20 cellular contexts compared by ENCODE assay signal in genomic region chr5:141260458-141261237, GRCh38. TPM values are rescaled to one million over a fixed set of nuclear protein-coding genes. Genes with fewer than 3 reads are reported as not detected.
DNase-seq lines count a peak whose midpoint lies in the region; ATAC-seq, FAIRE-seq and TF ChIP-seq lines count a peak whose summit lies in the region.
"Had no signal": no experiment of that assay in that cellular context is flagged by ENCODE, and none has a peak within 500 bp of the region (broad histone marks: within the 10 kb centered on the region; RNA-seq: fewer than 3 reads in every experiment).

No MANE protein-coding gene starts in this region.

- in situ Hi-C loops in GM12878 (cut with MboI), result no loop called here

- TF ChIP-seq RAD21 in GM12878 (IDR thresholded peaks at IDR 0.05; ENCODE audit: insufficient read depth, low read depth, low read length), result no peak

- peak; percentile 31 for DNase-seq in ELR (ENCODE audit: low read depth)
- DNase-seq in Kasumi-1 (lab: John Stamatoyannopoulos, UW), result peak; percentile 9 to 15
- no peak for DNase-seq in GM12878 (ENCODE audit: low read depth, low spot score)
- DNase-seq in lung microvascular endothelial cell (ENCODE audit: low read depth in 2 of 2), result peak; percentile 14
- no peak for DNase-seq in HEK293T (ENCODE audit: extremely low spot score)
- no peak for DNase-seq in upper lobe of right lung
- DNase-seq in amygdala (lab: John Stamatoyannopoulos, UW), result no peak
- no peak for DNase-seq in stomach
- DNase-seq: activated gamma-delta T cell treated with Interleukin-2 at 50 U/mL for 16 hours, DMS79, NCI-H1694 treated with DMSO at 0.1 percent for 48 hours, NCI-H82, pancreas, T-helper 17 cell had no signal

- intact Hi-C loops in GM12878 (cut with micrococcal nuclease; ENCODE audit: unreplicated experiment) (no loop called here), upper lobe of right lung (cut with DNase I) (no loop called here), stomach (cut with DNase I; ENCODE audit: low total_unique reads) (no loop called here)

- CTCF ChIA-PET in GM12878 (lab: Yijun Ruan, JAX) (interaction anchor here (1.7 kb wide), 1 partner anchor 59 kb away, joined by 5 read pairs; the partner anchor contains the start of gene TAF7), HEK293T (lab: Yijun Ruan, JAX) (no interaction called here)

- H3K4me3 ChIP-seq in GM12878 (no peak overlapping the region), upper lobe of right lung (no peak overlapping the region), stomach (no peak overlapping the region)
- H3K4me3 ChIP-seq: BLaER1, pancreas had no signal

- no peaks in the 10 kb centered on the region for H3K36me3 ChIP-seq in GM12878 (ENCODE audit: control insufficient read depth in 2 of 2, insufficient read depth in 2 of 2, low read length in 1 of 2)
- no peaks in the 10 kb centered on the region for H3K36me3 ChIP-seq in upper lobe of right lung
- H3K36me3 ChIP-seq in stomach, result peaks cover 0 to 52% (median 4%) of the 10 kb centered on the region in 4 donors
- H3K36me3 ChIP-seq: BLaER1, pancreas had no signal

- SMC1A ChIA-PET in GM12878 (lab: Charles Lee; ENCODE audit: uncharacterized antibody, unreplicated experiment), result interaction anchor here (1.0 kb wide), 1 partner anchor 13 kb away, joined by 3 read pairs; no protein-coding TSS in a partner anchor

- no peak overlapping the region for H3K4me2 ChIP-seq in GM12878 (ENCODE audit: control insufficient read depth, insufficient read depth)
- H3K4me2 ChIP-seq: BLaER1 had no signal

- TF ChIP-seq CTCF in GM12878 (IDR thresholded peaks at IDR 0.05 in 2 of 3, conservative IDR thresholded peaks at IDR 0.05 in 1 of 3; ENCODE audit: control insufficient read depth in 2 of 3, extremely low read depth in 1 of 3, insufficient read depth in 1 of 3, low read depth in 3 of 3, low read length in 3 of 3), result no peak
- TF ChIP-seq CTCF in upper lobe of right lung (IDR thresholded peaks at IDR 0.05), result no peak
- no peak for TF ChIP-seq CTCF in stomach (IDR thresholded peaks at IDR 0.05)

- H3K27ac ChIP-seq in GM12878 (ENCODE audit: control insufficient read depth, insufficient read depth) (no peak overlapping the region), upper lobe of right lung (no peak overlapping the region), stomach (no peak overlapping the region)
- H3K27ac ChIP-seq: BLaER1, pancreas had no signal

- peaks cover 4% of the 10 kb centered on the region for H3K9me3 ChIP-seq in GM12878 (replicated peaks; ENCODE audit: control insufficient read depth, insufficient read depth, low read length)
- H3K9me3 ChIP-seq in upper lobe of right lung, result peaks cover 100% of the 10 kb centered on the region
- peaks cover 80 to 100% (median 100%) of the 10 kb centered on the region in 4 donors for H3K9me3 ChIP-seq in stomach

- no peak for ATAC-seq in GM12878
- ATAC-seq in upper lobe of right lung, result no peak
- ATAC-seq: activated CD4-positive, CD25-positive, alpha-beta regulatory T cell treated with anti-CD3 and anti-CD28 coated beads, Interleukin-2, amount 50 U/mL, for 24 hours; pancreas; T-helper 17 cell had no signal

- H3K4me1 ChIP-seq in GM12878 (ENCODE audit: control insufficient read depth, insufficient read depth, low read length) (no peaks in the 10 kb centered on the region), upper lobe of right lung (no peaks in the 10 kb centered on the region), stomach (no peaks in the 10 kb centered on the region)
- H3K4me1 ChIP-seq: BLaER1, pancreas had no signal

- no peak overlapping the region for H2AFZ ChIP-seq in GM12878 (ENCODE audit: control insufficient read depth, low read depth, low read length)

- TF ChIP-seq POLR2A in GM12878 (IDR thresholded peaks at IDR 0.05; ENCODE audit: low read depth, low read length) (no peak), stomach (IDR thresholded peaks at IDR 0.05) (no peak)

- TF ChIP-seq EP300 in GM12878 (IDR thresholded peaks at IDR 0.05; ENCODE audit: borderline replicate concordance in 1 of 2, control insufficient read depth in 1 of 2, low read depth in 2 of 2, low read length in 2 of 2), result no peak
- TF ChIP-seq EP300 in stomach (IDR thresholded peaks at IDR 0.05), result no peak

- H3K9ac ChIP-seq in GM12878 (ENCODE audit: control insufficient read depth, insufficient read depth, low read length), result no peak overlapping the region
- H3K9ac ChIP-seq: BLaER1 had no signal

- H4K20me1 ChIP-seq in GM12878 (ENCODE audit: control insufficient read depth, insufficient read depth), result no peaks in the 10 kb centered on the region
- H4K20me1 ChIP-seq: BLaER1 had no signal

- POLR2A ChIA-PET in GM12878 (lab: Charles Lee) (no interaction called here), HEK293T (lab: Yijun Ruan, JAX) (no interaction called here)

- H3K27me3 ChIP-seq in GM12878 (replicated peaks in 1 of 2; ENCODE audit: control insufficient read depth in 2 of 2, insufficient read depth in 2 of 2, low read length in 1 of 2) (no peaks in the 10 kb centered on the region), upper lobe of right lung (no peaks in the 10 kb centered on the region), stomach (no peaks in the 10 kb centered on the region)
- H3K27me3 ChIP-seq: BLaER1, pancreas had no signal

- no peaks in the 10 kb centered on the region for H3K79me2 ChIP-seq in GM12878 (ENCODE audit: control insufficient read depth, insufficient read depth, low read length)

- FAIRE-seq in GM12878 (lab: Jason Lieb, UNC), result no peak
- FAIRE-seq: bronchial epithelial cell, H54, keratinocyte, pancreas had no signal

- WGBS in GM12878 (ENCODE audit: insufficient coverage, insufficient replicate concordance, low lambda C conversion rate, missing lambda C conversion rate), result 17% methylated on average over 5 of the region's 5 CpGs
- WGBS in stomach, 5 donors, result 58 to 71% (median 62%) methylated on average over 5 of the region's 5 CpGs

- BruUV-seq in GM12878 (replicated peaks; lab: Mats Ljungman, UMichigan), result no TSS peak

- RAD21 ChIA-PET in GM12878 (lab: Charles Lee; ENCODE audit: unreplicated experiment), result no interaction called here

RNA-seq across cellular contexts. Expression of gene PCDHB15, which starts 15.5 kb away (rescaled TPM):
- 0.17 and 0.19 TPM in 2 replicates for total RNA-seq in GM12878 (2013; cell fraction: nucleolus; rRNA removed)
- total RNA-seq in GM12878 (2014; rRNA removed) (not detected in 2 replicates), GM12878 (2014; rRNA removed; fragmentation: Illumina TruSeq; extraction: Trizol) (not detected in 2 replicates), GM12878 (2021) (not detected in 2 replicates), lung microvascular endothelial cell (0.44 and 1.4 TPM in 2 replicates), upper lobe of right lung (2.5 TPM), stomach (1 to 10 TPM in 2 of 5 donors, under 1 TPM in 1, not detected in 2; 0.58 to 6.6 (median 2.2) TPM)
- polyA plus RNA-seq in GM12878 (2011; ENCODE audit: low read depth), result not detected
- polyA plus RNA-seq in GM12878 (2011; rRNA removed) (0.10 TPM in 2 replicates), GM12878 (2014; fragmentation: Illumina TruSeq; extraction: Trizol) (0.01 TPM in 1 of 2 replicates, not detected in the other), GM12878 (2014; fragmentation: Nextera tagmentation; extraction: Ambion mirVana) (not detected), GM12878 (2014; rRNA removed) (not detected in 2 replicates), GM12878 (2016; fragmentation: Nextera tagmentation; extraction: Ambion mirVana) (not detected), stomach (1 to 10 TPM in 1 of 3 donors, under 1 TPM in 2; 0.44 to 1.2 (median 0.73) TPM)
- polyA plus RNA-seq in GM12878 (2011; cell fraction: cytosol; rRNA removed), result 0.06 and 0.07 TPM in 2 replicates
- polyA plus RNA-seq in GM12878 (2011; cell fraction: nucleus; rRNA removed), result 0.16 and 0.27 TPM in 2 replicates
- 0.03 TPM in 1 of 2 replicates, not detected in the other for polyA plus RNA-seq in GM12878 (2012)
- not detected in 2 replicates for polyA minus RNA-seq in GM12878 (2011; rRNA and poly(A)+ RNA removed)
- polyA minus RNA-seq in GM12878 (2011; cell fraction: cytosol; rRNA and poly(A)+ RNA removed), result not detected in 2 replicates
- polyA minus RNA-seq in GM12878 (2011; cell fraction: nucleus; rRNA and poly(A)+ RNA removed), result 0.19 and 0.24 TPM in 2 replicates

RNA-seq across cellular contexts. Expression of gene PCDHB14, which starts 37.5 kb away (rescaled TPM):
- 0.23 and 0.27 TPM in 2 replicates for total RNA-seq in GM12878 (2013; cell fraction: nucleolus; rRNA removed)
- total RNA-seq in GM12878 (2014; rRNA removed) (not detected in 2 replicates), GM12878 (2014; rRNA removed; fragmentation: Illumina TruSeq; extraction: Trizol) (not detected in 2 replicates), GM12878 (2021) (not detected in 2 replicates), lung microvascular endothelial cell (1.1 and 1.4 TPM in 2 replicates), upper lobe of right lung (3.0 TPM), stomach (1 to 10 TPM in 4 of 5 donors, not detected in 1; 1.3 to 6.4 (median 3.6) TPM)
- polyA plus RNA-seq in GM12878 (2011; ENCODE audit: low read depth), result not detected
- polyA plus RNA-seq in GM12878 (2011; rRNA removed) (0.04 TPM in 1 of 2 replicates, not detected in the other), GM12878 (2014; fragmentation: Illumina TruSeq; extraction: Trizol) (0.17 TPM in 1 of 2 replicates, not detected in the other), GM12878 (2014; fragmentation: Nextera tagmentation; extraction: Ambion mirVana) (not detected), GM12878 (2014; rRNA removed) (not detected in 2 replicates), GM12878 (2016; fragmentation: Nextera tagmentation; extraction: Ambion mirVana) (not detected), stomach (1 to 10 TPM in 1 of 3 donors, under 1 TPM in 2; 0.31 to 1.1 (median 0.44) TPM)
- polyA plus RNA-seq in GM12878 (2011; cell fraction: cytosol; rRNA removed), result 0.02 TPM in 1 of 2 replicates, not detected in the other
- polyA plus RNA-seq in GM12878 (2011; cell fraction: nucleus; rRNA removed), result 0.13 and 0.19 TPM in 2 replicates
- polyA plus RNA-seq in GM12878 (2012), result not detected in 2 replicates
- 0.07 and 0.10 TPM in 2 replicates for polyA minus RNA-seq in GM12878 (2011; rRNA and poly(A)+ RNA removed)
- not detected in 2 replicates for polyA minus RNA-seq in GM12878 (2011; cell fraction: cytosol; rRNA and poly(A)+ RNA removed)
- polyA minus RNA-seq in GM12878 (2011; cell fraction: nucleus; rRNA and poly(A)+ RNA removed), result 0.12 TPM in 1 of 2 replicates, not detected in the other
- total RNA-seq: T-helper 17 cell had no signal

RNA-seq across cellular contexts. Expression of gene SLC25A2, which starts 43.2 kb away (rescaled TPM):
- 0.37 and 0.56 TPM in 2 replicates for total RNA-seq in GM12878 (2013; cell fraction: nucleolus; rRNA removed)
- total RNA-seq in GM12878 (2014; rRNA removed) (0.17 and 0.38 TPM in 2 replicates), GM12878 (2014; rRNA removed; fragmentation: Illumina TruSeq; extraction: Trizol) (0.31 and 0.46 TPM in 2 replicates), GM12878 (2021) (0.44 and 0.58 TPM in 2 replicates), lung microvascular endothelial cell (under 0.01 and 0.20 TPM in 2 replicates), upper lobe of right lung (0.64 TPM), stomach (1 to 10 TPM in 1 of 5 donors, under 1 TPM in 1, not detected in 3; 0.43 to 4.8 TPM)
- polyA plus RNA-seq in GM12878 (2011; ENCODE audit: low read depth), result not detected
- polyA plus RNA-seq in GM12878 (2011; rRNA removed) (not detected in 2 replicates), GM12878 (2014; fragmentation: Illumina TruSeq; extraction: Trizol) (0.09 TPM in 1 of 2 replicates, not detected in the other), GM12878 (2014; fragmentation: Nextera tagmentation; extraction: Ambion mirVana) (not detected), GM12878 (2014; rRNA removed) (not detected in 2 replicates), GM12878 (2016; fragmentation: Nextera tagmentation; extraction: Ambion mirVana) (not detected), stomach (not detected)
- polyA plus RNA-seq in GM12878 (2011; cell fraction: cytosol; rRNA removed), result not detected in 2 replicates
- polyA plus RNA-seq in GM12878 (2011; cell fraction: nucleus; rRNA removed), result 0.09 TPM in 1 of 2 replicates, not detected in the other
- polyA plus RNA-seq in GM12878 (2012), result not detected in 2 replicates
- 0.51 and 0.57 TPM in 2 replicates for polyA minus RNA-seq in GM12878 (2011; rRNA and poly(A)+ RNA removed)
- polyA minus RNA-seq in GM12878 (2011; cell fraction: cytosol; rRNA and poly(A)+ RNA removed), result not detected in 2 replicates
- polyA minus RNA-seq in GM12878 (2011; cell fraction: nucleus; rRNA and poly(A)+ RNA removed), result 0.12 and 0.96 TPM in 2 replicates
- total RNA-seq: bronchial epithelial cell, mucosa of gallbladder had no signal
- polyA plus RNA-seq: keratinocyte had no signal

RNA-seq across cellular contexts. Expression of gene PCDHB13, which starts 46.9 kb away (rescaled TPM):
- 0.15 and 0.22 TPM in 2 replicates for total RNA-seq in GM12878 (2013; cell fraction: nucleolus; rRNA removed)
- total RNA-seq in GM12878 (2014; rRNA removed) (not detected in 2 replicates), GM12878 (2014; rRNA removed; fragmentation: Illumina TruSeq; extraction: Trizol) (not detected in 2 replicates), GM12878 (2021) (0.05 TPM in 1 of 2 replicates, not detected in the other), lung microvascular endothelial cell (0.87 and 2.6 TPM in 2 replicates), upper lobe of right lung (3.2 TPM), stomach (10 to 100 TPM in 1 of 5 donors, 1 to 10 TPM in 2, under 1 TPM in 2; under 0.01 to 28.1 (median 3.1) TPM)
- not detected for polyA plus RNA-seq in GM12878 (2011; ENCODE audit: low read depth)
- polyA plus RNA-seq in GM12878 (2011; rRNA removed) (0.01 TPM in 2 replicates), GM12878 (2014; fragmentation: Illumina TruSeq; extraction: Trizol) (0.03 TPM in 1 of 2 replicates, not detected in the other), GM12878 (2014; fragmentation: Nextera tagmentation; extraction: Ambion mirVana) (not detected), GM12878 (2014; rRNA removed) (not detected in 2 replicates), GM12878 (2016; fragmentation: Nextera tagmentation; extraction: Ambion mirVana) (not detected), stomach (under 1 TPM in 2 of 3 donors, not detected in 1; 0.12 to 0.28 TPM)
- polyA plus RNA-seq in GM12878 (2011; cell fraction: cytosol; rRNA removed), result 0.03 TPM in 1 of 2 replicates, not detected in the other
- polyA plus RNA-seq in GM12878 (2011; cell fraction: nucleus; rRNA removed), result 0.03 and 0.09 TPM in 2 replicates
- 0.03 TPM in 1 of 2 replicates, not detected in the other for polyA plus RNA-seq in GM12878 (2012)
- 0.05 and 0.07 TPM in 2 replicates for polyA minus RNA-seq in GM12878 (2011; rRNA and poly(A)+ RNA removed)
- polyA minus RNA-seq in GM12878 (2011; cell fraction: cytosol; rRNA and poly(A)+ RNA removed), result not detected in 2 replicates
- under 0.01 TPM in 1 of 2 replicates, not detected in the other for polyA minus RNA-seq in GM12878 (2011; cell fraction: nucleus; rRNA and poly(A)+ RNA removed)
- total RNA-seq: bronchial epithelial cell, T-helper 17 cell had no signal

RNA-seq across cellular contexts. Expression of gene PCDHB12, which starts 52.1 kb away (rescaled TPM):
- total RNA-seq in GM12878 (2013; cell fraction: nucleolus; rRNA removed), result not detected in 2 replicates
- total RNA-seq in GM12878 (2014; rRNA removed) (not detected in 2 replicates), GM12878 (2014; rRNA removed; fragmentation: Illumina TruSeq; extraction: Trizol) (not detected in 2 replicates), GM12878 (2021) (not detected in 2 replicates), lung microvascular endothelial cell (0.44 and 1.4 TPM in 2 replicates), upper lobe of right lung (2.8 TPM), stomach (1 to 10 TPM in 4 of 5 donors, not detected in 1; 1.2 to 8.5 (median 2.9) TPM)
- polyA plus RNA-seq in GM12878 (2011; ENCODE audit: low read depth), result not detected
- polyA plus RNA-seq in GM12878 (2011; rRNA removed) (0.04 TPM in 1 of 2 replicates, not detected in the other), GM12878 (2014; fragmentation: Illumina TruSeq; extraction: Trizol) (0.04 TPM in 1 of 2 replicates, not detected in the other), GM12878 (2014; fragmentation: Nextera tagmentation; extraction: Ambion mirVana) (not detected), GM12878 (2014; rRNA removed) (not detected in 2 replicates), GM12878 (2016; fragmentation: Nextera tagmentation; extraction: Ambion mirVana) (under 1 TPM in 1 of 2 experiments, not detected in 1; 0.08 TPM), stomach (under 1 TPM; 0.19 to 0.31 (median 0.28) TPM)
- polyA plus RNA-seq in GM12878 (2011; cell fraction: cytosol; rRNA removed), result 0.04 TPM in 1 of 2 replicates, not detected in the other
- 0.03 TPM in 1 of 2 replicates, not detected in the other for polyA plus RNA-seq in GM12878 (2011; cell fraction: nucleus; rRNA removed)
- not detected in 2 replicates for polyA plus RNA-seq in GM12878 (2012)
- polyA minus RNA-seq in GM12878 (2011; rRNA and poly(A)+ RNA removed), result not detected in 2 replicates
- not detected in 2 replicates for polyA minus RNA-seq in GM12878 (2011; cell fraction: cytosol; rRNA and poly(A)+ RNA removed)
- not detected in 2 replicates for polyA minus RNA-seq in GM12878 (2011; cell fraction: nucleus; rRNA and poly(A)+ RNA removed)
- total RNA-seq: bronchial epithelial cell, T-helper 17 cell had no signal
- polyA plus RNA-seq: keratinocyte had no signal

Comparison
In these comparisons a context has a peak if more than half of its experiments do, and no peak if none do; other contexts are left out.
1. DNase-seq: peak in ELR (single experiment), Kasumi-1 (2 of 2) and lung microvascular endothelial cell (2 of 2); none in GM12878 (single experiment), HEK293T (single experiment), upper lobe of right lung (single experiment), amygdala (0 of 56) and stomach (single experiment).